Comparison of ENCODE assay signal across 1 cellular context in genomic region chr12:91140660-91141045, GRCh38.
TF ChIP-seq lines count a peak whose summit lies in the region.

No MANE protein-coding gene starts in this region.

TF ChIP-seq in SK-N-SH, 30 proteins besides CTCF, POLR2A, EP300 and RAD21:
- no peak for TF ChIP-seq YY1 (IDR thresholded peaks at IDR 0.05; ENCODE audit: low read depth)
- TF ChIP-seq FOSL2 (IDR thresholded peaks at IDR 0.05; ENCODE audit: borderline replicate concordance, low read depth) = no peak
- TF ChIP-seq NRF1 (IDR thresholded peaks at IDR 0.05; ENCODE audit: low read depth, low read length) = no peak
- TF ChIP-seq FOXJ3 (CRISPR knock-in tag; IDR thresholded peaks at IDR 0.05) = no peak
- TF ChIP-seq TCF12 (IDR thresholded peaks at IDR 0.05) = peak; percentile 28; the same call in 1 of the 2 replicates
- no peak for TF ChIP-seq ELF1 (IDR thresholded peaks at IDR 0.05)
- no peak for TF ChIP-seq GABPA (IDR thresholded peaks at IDR 0.05; ENCODE audit: low read depth)
- no peak for TF ChIP-seq REST (IDR thresholded peaks at IDR 0.05; ENCODE audit: low read depth, low read length)
- TF ChIP-seq, protein P1, sequence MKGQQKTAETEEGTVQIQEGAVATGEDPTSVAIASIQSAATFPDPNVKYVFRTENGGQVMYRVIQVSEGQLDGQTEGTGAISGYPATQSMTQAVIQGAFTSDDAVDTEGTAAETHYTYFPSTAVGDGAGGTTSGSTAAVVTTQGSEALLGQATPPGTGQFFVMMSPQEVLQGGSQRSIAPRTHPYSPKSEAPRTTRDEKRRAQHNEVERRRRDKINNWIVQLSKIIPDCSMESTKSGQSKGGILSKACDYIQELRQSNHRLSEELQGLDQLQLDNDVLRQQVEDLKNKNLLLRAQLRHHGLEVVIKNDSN (IDR thresholded peaks at IDR 0.05; ENCODE audit: borderline replicate concordance, low read depth) = no peak
- peak; percentile 8; the same call in 1 of the 2 replicates for TF ChIP-seq NFIC (IDR thresholded peaks at IDR 0.05; ENCODE audit: borderline replicate concordance)
- TF ChIP-seq CHD2 (IDR thresholded peaks at IDR 0.05; ENCODE audit: low read length, partially characterized antibody) = no peak
